ENCODE assay signal across 11 cellular contexts in genomic region chr6:109318328-109318876, GRCh38.
A peak's percentile ranks its signal among the peaks of the same experiment; 100 is the strongest.
DNase-seq lines count a peak whose midpoint lies in the region; ATAC-seq and TF ChIP-seq lines count a peak whose summit lies in the region.
"Had no signal": no experiment of that assay in that cellular context is flagged by ENCODE, and none has a peak within 500 bp of the region (broad histone marks: within the 10 kb centered on the region; RNA-seq: fewer than 3 reads in every experiment).

No MANE protein-coding gene starts in this region.

- H3K4me3 Mint-ChIP-seq in WTC11 = no peak overlapping the region
- H3K4me3 Mint-ChIP-seq: activated naive CD8-positive, alpha-beta T cell treated with anti-CD3 and anti-CD28 coated beads, Interleukin-2, amount 10 ng/mL, durations not matched to agents 7 days and 5 days; IgD-negative memory B cell had no signal

- POLR2A ChIA-PET in WTC11 (lab: Charles Lee) = interaction anchor here (0.8 kb wide), 1 partner anchor 21 kb away, joined by 3 read pairs; no protein-coding TSS in a partner anchor

- H3K9me3 ChIP-seq in right lobe of liver = no peaks in the 10 kb centered on the region
- H3K9me3 ChIP-seq in thymus (ENCODE audit: control insufficient read depth) = no peaks in the 10 kb centered on the region

- intact Hi-C loops in right lobe of liver (cut with DNase I) = no loop called here

- CTCF ChIA-PET in WTC11 (lab: Charles Lee) = interaction anchor here (0.7 kb wide), 1 partner anchor 65 kb away, joined by 3 read pairs; no protein-coding TSS in a partner anchor

- peaks cover 9% of the 10 kb centered on the region; the same call in 1 of the 2 replicates for H3K4me1 Mint-ChIP-seq in WTC11

- peak; percentile 77 for DNase-seq in NCI-H345 (lab: John Stamatoyannopoulos, UW)
- DNase-seq in NCI-H345 treated with DMSO at 0.1 percent for 48 hours (lab: John Stamatoyannopoulos, UW; ENCODE audit: unreplicated experiment) = no peak
- DNase-seq in WTC11 (ENCODE audit: low spot score) = no peak
- peak; percentile 52 to 78 (median 69) for DNase-seq in right lobe of liver
- DNase-seq: activated naive CD8-positive, alpha-beta T cell treated with anti-CD3 and anti-CD28 coated beads, Interleukin-2, amount 10 ng/mL, durations not matched to agents 7 days and 5 days had no signal

- ATAC-seq in WTC11 = no peak
- peak; percentile 72 to 86 (median 80) for ATAC-seq in right lobe of liver
- ATAC-seq in GM19467 (IDR thresholded peaks at IDR 0.05; ENCODE audit: unreplicated experiment) = no peak
- ATAC-seq in HG03354 (IDR thresholded peaks at IDR 0.05; ENCODE audit: poor library complexity, severe bottlenecking, unreplicated experiment) = no peak
- ATAC-seq in GM21529 (IDR thresholded peaks at IDR 0.05; ENCODE audit: unreplicated experiment) = no peak

- H3K27me3 ChIP-seq in right lobe of liver (no peaks in the 10 kb centered on the region), thymus (ENCODE audit: control insufficient read depth, insufficient read depth) (no peaks in the 10 kb centered on the region)

- H3K27ac ChIP-seq in right lobe of liver (peak overlapping the region; percentile 61 to 78 (median 75)), thymus (ENCODE audit: low read depth) (peak overlapping the region; percentile 18)
- H3K27ac ChIP-seq: skin epidermis had no signal

- no peak for TF ChIP-seq POLR2A in right lobe of liver (IDR thresholded peaks at IDR 0.05)

- TF ChIP-seq CTCF in WTC11 (IDR thresholded peaks at IDR 0.05) (no peak), right lobe of liver (IDR thresholded peaks at IDR 0.05) (no peak)

- WGBS in right lobe of liver (ENCODE audit: insufficient coverage, low coverage, low lambda C conversion rate, missing lambda C conversion rate) = 20% methylated on average over 9 of the region's 11 CpGs
- WGBS in thymus = 14% methylated on average over 11 of the region's 11 CpGs

- H3K27me3 Mint-ChIP-seq in WTC11 (ENCODE audit: low read depth) = no peaks in the 10 kb centered on the region
- H3K27me3 Mint-ChIP-seq: IgD-negative memory B cell had no signal

- H3K4me1 ChIP-seq in right lobe of liver (peaks cover 0 to 34% (median 15%) of the 10 kb centered on the region in 4 donors), thymus (ENCODE audit: control insufficient read depth, insufficient read depth, low read length) (peaks cover 26% of the 10 kb centered on the region)

- H3K4me3 ChIP-seq in right lobe of liver (no peak overlapping the region), thymus (ENCODE audit: low read length) (no peak overlapping the region)
- H3K4me3 ChIP-seq: skin epidermis had no signal

- H3K36me3 ChIP-seq in right lobe of liver (no peaks in the 10 kb centered on the region), thymus (ENCODE audit: control insufficient read depth, insufficient read depth) (no peaks in the 10 kb centered on the region)

- no peaks in the 10 kb centered on the region for H3K9me3 Mint-ChIP-seq in WTC11
- H3K9me3 Mint-ChIP-seq: IgD-negative memory B cell had no signal

- H3K36me3 Mint-ChIP-seq in WTC11 = no peaks in the 10 kb centered on the region
- H3K36me3 Mint-ChIP-seq: IgD-negative memory B cell had no signal

- peak overlapping the region; percentile 24; the same call in 1 of the 2 replicates for H3K27ac Mint-ChIP-seq in WTC11
- H3K27ac Mint-ChIP-seq: activated naive CD8-positive, alpha-beta T cell treated with anti-CD3 and anti-CD28 coated beads, Interleukin-2, amount 10 ng/mL, durations not matched to agents 7 days and 5 days; IgD-negative memory B cell had no signal

TF ChIP-seq in WTC11, 78 proteins besides CTCF, POLR2A, EP300 and RAD21 (continues in another document):
- no peak for TF ChIP-seq ZNF512 (CRISPR knock-in tag; IDR thresholded peaks at IDR 0.05; ENCODE audit: borderline replicate concordance)
- TF ChIP-seq HMGXB4 (CRISPR knock-in tag; IDR thresholded peaks at IDR 0.05) = no peak
- no peak for TF ChIP-seq MYBL2 (CRISPR knock-in tag; IDR thresholded peaks at IDR 0.05)
- no peak for TF ChIP-seq ZMAT4 (CRISPR knock-in tag; IDR thresholded peaks at IDR 0.05)
- TF ChIP-seq ZNF317 (CRISPR knock-in tag; IDR thresholded peaks at IDR 0.05; ENCODE audit: borderline replicate concordance, low read depth) = no peak
- no peak for TF ChIP-seq ATF3 (CRISPR knock-in tag; conservative IDR thresholded peaks at IDR 0.05)
- TF ChIP-seq CREM (CRISPR knock-in tag; IDR thresholded peaks at IDR 0.05) = no peak
- TF ChIP-seq ZNF121 (CRISPR knock-in tag; IDR thresholded peaks at IDR 0.05) = no peak
- TF ChIP-seq ATF2 (CRISPR knock-in tag; IDR thresholded peaks at IDR 0.05; ENCODE audit: borderline replicate concordance, low read depth) = no peak
- TF ChIP-seq ZNF416 (CRISPR knock-in tag; IDR thresholded peaks at IDR 0.05) = no peak
- no peak for TF ChIP-seq PREB (CRISPR knock-in tag; IDR thresholded peaks at IDR 0.05; ENCODE audit: borderline replicate concordance)
- TF ChIP-seq TEAD4 (CRISPR knock-in tag; IDR thresholded peaks at IDR 0.05) = no peak
- TF ChIP-seq GABPB1 (CRISPR knock-in tag; IDR thresholded peaks at IDR 0.05) = no peak
- no peak for TF ChIP-seq NR1H2 (CRISPR knock-in tag; IDR thresholded peaks at IDR 0.05)
- TF ChIP-seq ERG (CRISPR knock-in tag; IDR thresholded peaks at IDR 0.05) = no peak
- no peak for TF ChIP-seq ZNF423 (CRISPR knock-in tag; IDR thresholded peaks at IDR 0.05)
- no peak for TF ChIP-seq EMX1 (CRISPR knock-in tag; IDR thresholded peaks at IDR 0.05)
- no peak for TF ChIP-seq NFE2L1 (CRISPR knock-in tag; IDR thresholded peaks at IDR 0.05)
- no peak for TF ChIP-seq TP53 (CRISPR knock-in tag; IDR thresholded peaks at IDR 0.05)

Comparison
In these comparisons a context has a peak if more than half of its experiments do, and no peak if none do; other contexts are left out.
1. DNase-seq: peak in NCI-H345 (single experiment) and right lobe of liver (3 of 3); none in NCI-H345 treated with DMSO at 0.1 percent for 48 hours (single experiment) and WTC11 (single experiment).
2. ATAC-seq: peak in right lobe of liver (4 of 4); none in WTC11 (single experiment), GM19467 (single experiment), HG03354 (single experiment) and GM21529 (single experiment).